1 cellular context compared by ENCODE assay signal in the genomic region with DNA sequence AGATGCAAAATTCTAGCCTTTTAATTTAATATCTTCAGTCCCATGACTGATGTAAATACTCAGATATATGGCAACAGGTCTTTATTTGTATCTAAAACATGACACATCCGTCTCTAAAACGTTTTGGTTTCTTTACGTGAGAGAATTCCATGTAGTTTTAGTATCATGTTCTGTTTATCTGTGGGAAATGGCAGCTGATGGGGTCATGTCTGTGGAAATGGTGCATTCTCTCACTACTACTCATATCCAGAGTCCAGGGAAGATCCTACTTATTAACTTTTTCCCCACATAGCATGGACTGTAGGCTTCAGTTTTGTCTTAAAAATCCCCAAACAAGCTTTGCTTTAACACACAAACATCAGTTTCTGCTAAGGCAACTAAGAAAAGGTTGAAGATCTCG.
TF ChIP-seq lines count a peak whose summit lies in the region.

No MANE protein-coding gene starts in this region.

TF ChIP-seq in IMR-90, 13 proteins besides CTCF, POLR2A, EP300 and RAD21 (continued from another document):
- TF ChIP-seq RCOR1 (IDR thresholded peaks at IDR 0.05; ENCODE audit: insufficient replicate concordance, low read length) (no peak), CEBPB (IDR thresholded peaks at IDR 0.05; ENCODE audit: low read depth, low read length) (peak; percentile 67), MXI1 (IDR thresholded peaks at IDR 0.05; ENCODE audit: borderline replicate concordance, low read depth, low read length) (no peak), MAFK (IDR thresholded peaks at IDR 0.05; ENCODE audit: low read depth, low read length) (no peak)
- TF ChIP-seq, protein P1, sequence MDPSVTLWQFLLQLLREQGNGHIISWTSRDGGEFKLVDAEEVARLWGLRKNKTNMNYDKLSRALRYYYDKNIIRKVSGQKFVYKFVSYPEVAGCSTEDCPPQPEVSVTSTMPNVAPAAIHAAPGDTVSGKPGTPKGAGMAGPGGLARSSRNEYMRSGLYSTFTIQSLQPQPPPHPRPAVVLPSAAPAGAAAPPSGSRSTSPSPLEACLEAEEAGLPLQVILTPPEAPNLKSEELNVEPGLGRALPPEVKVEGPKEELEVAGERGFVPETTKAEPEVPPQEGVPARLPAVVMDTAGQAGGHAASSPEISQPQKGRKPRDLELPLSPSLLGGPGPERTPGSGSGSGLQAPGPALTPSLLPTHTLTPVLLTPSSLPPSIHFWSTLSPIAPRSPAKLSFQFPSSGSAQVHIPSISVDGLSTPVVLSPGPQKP (IDR thresholded peaks at IDR 0.05; ENCODE audit: borderline replicate concordance, low read depth, low read length) = no peak
- TF ChIP-seq, protein P2, sequence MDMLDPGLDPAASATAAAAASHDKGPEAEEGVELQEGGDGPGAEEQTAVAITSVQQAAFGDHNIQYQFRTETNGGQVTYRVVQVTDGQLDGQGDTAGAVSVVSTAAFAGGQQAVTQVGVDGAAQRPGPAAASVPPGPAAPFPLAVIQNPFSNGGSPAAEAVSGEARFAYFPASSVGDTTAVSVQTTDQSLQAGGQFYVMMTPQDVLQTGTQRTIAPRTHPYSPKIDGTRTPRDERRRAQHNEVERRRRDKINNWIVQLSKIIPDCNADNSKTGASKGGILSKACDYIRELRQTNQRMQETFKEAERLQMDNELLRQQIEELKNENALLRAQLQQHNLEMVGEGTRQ (IDR thresholded peaks at IDR 0.05; ENCODE audit: low read depth, low read length) = no peak
